In the genomic region with DNA sequence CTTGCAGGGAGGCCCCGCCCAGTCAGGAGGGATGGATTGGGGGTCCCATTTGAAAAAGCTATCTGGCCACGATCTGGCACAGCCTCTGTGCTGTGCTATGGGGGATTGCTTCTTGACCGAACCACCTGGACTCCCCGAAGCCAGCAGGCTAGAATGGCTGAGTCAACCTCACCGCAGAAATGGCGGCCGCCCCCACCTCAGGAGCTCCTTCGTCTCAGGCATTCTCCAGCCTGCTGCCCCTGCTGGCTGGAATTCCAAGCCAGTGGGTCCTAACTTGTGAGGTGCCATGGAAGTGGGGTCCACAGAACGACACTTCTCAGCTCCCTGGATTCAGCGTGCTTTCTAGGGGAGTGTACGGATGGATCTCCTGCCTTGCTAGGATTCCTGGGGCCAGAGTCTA, we compare ENCODE assay signal across 22 cellular contexts.
"Had no signal": no experiment of that assay in that cellular context is flagged by ENCODE, and none has a peak within 500 bp of the region (broad histone marks: within the 10 kb centered on the region; RNA-seq: fewer than 3 reads in every experiment).

No MANE protein-coding gene starts in this region.

- H3K9ac ChIP-seq: SK-N-SH had no signal

- DNase-seq: IMR-90, Karpas-422, KG1, MM.1S, NCI-H1092 treated with DMSO at 0.1 percent for 48 hours, NCI-H1436, NCI-H187, NCI-H2029, NCI-H2081 treated with DMSO at 0.1 percent for 48 hours, NCI-H2171, NCI-H226, NCI-H446, NCI-H510A, NCI-H524 treated with DMSO at 0.1 percent for 48 hours, NCI-H69, NCI-H774, SHP77, SK-N-SH, SW 1271 had no signal

- H3K27ac ChIP-seq: RWPE1 had no signal

- H3K4me2 ChIP-seq: SK-N-SH had no signal

- ATAC-seq: HepG2 had no signal

- FAIRE-seq: HepG2, RCC 7860 had no signal

- H3K9me3 ChIP-seq: SK-N-SH had no signal
